ENCODE assay signal across 25 cellular contexts in genomic region chr6:28239636-28240035, GRCh38. TPM values are rescaled to one million over a fixed set of nuclear protein-coding genes. Genes with fewer than 3 reads are reported as not detected.
DNase-seq lines count a peak whose midpoint lies in the region; ATAC-seq and TF ChIP-seq lines count a peak whose summit lies in the region.
"Had no signal": no experiment of that assay in that cellular context is flagged by ENCODE, and none has a peak within 500 bp of the region (broad histone marks: within the 10 kb centered on the region; RNA-seq: fewer than 3 reads in every experiment).

No MANE protein-coding gene starts in this region.

- intact Hi-C loops in posterior vena cava (cut with DNase I), result no loop called here

- H3K4me3 ChIP-seq in GM12865 (ENCODE audit: low read depth, low read length), result no peak overlapping the region
- H3K4me3 ChIP-seq: GM23248, SJCRH30 had no signal

- ATAC-seq in GM18907 (IDR thresholded peaks at IDR 0.05; ENCODE audit: unreplicated experiment) (peak; percentile 69), GM21515 (IDR thresholded peaks at IDR 0.05; ENCODE audit: unreplicated experiment) (peak; percentile 55), HG03196 (IDR thresholded peaks at IDR 0.05; ENCODE audit: unreplicated experiment) (peak; percentile 67), GM21737 (IDR thresholded peaks at IDR 0.05; ENCODE audit: unreplicated experiment) (no peak)
- ATAC-seq: PC-3, Right ventricle myocardium inferior, SK-N-SH treated with all-trans-retinoic acid at 6 μM for 48 hours had no signal

- DNase-seq in GM12865 (ENCODE audit: low read depth), result peak; percentile 45
- DNase-seq in posterior vena cava (ENCODE audit: low spot score), result no peak
- DNase-seq in nucleus accumbens (lab: John Stamatoyannopoulos, UW), result no peak
- no peak for DNase-seq in RKO (ENCODE audit: low spot score)
- DNase-seq: CD8-positive, alpha-beta memory T cell; DMS79 treated with DMSO at 0.1 percent for 48 hours; GF-D8; GM23248; H7; NCI-H1048; NCI-H1417; NCI-H187; NCI-H2107; NCI-H524 treated with DMSO at 0.1 percent for 48 hours; NCI-H774; PC-3; SJCRH30; T-helper 2 cell had no signal

- TF ChIP-seq CTCF in GM12865 (IDR thresholded peaks at IDR 0.05; ENCODE audit: insufficient read depth, low read depth, low read length, missing control alignments), result no peak

RNA-seq across cellular contexts. Expression of gene ZKSCAN4, which starts 12.4 kb away (rescaled TPM):
- 1 to 10 TPM; 3.1 to 5.6 TPM for total RNA-seq in posterior vena cava

RNA-seq across cellular contexts. Expression of gene ZSCAN9, which starts 14.6 kb away (rescaled TPM):
- total RNA-seq in posterior vena cava, result 10 to 100 TPM in 1 of 2 donors, 1 to 10 TPM in 1; 9.2 to 10.4 TPM

RNA-seq across cellular contexts. Expression of gene NKAPL, which starts 19.5 kb away (rescaled TPM):
- 1 to 10 TPM; 2.7 to 2.8 TPM for total RNA-seq in posterior vena cava
- total RNA-seq: H7, PC-3, RPMI7951, SJCRH30 had no signal

RNA-seq across cellular contexts. Expression of gene ZSCAN26, which starts 27.3 kb away (rescaled TPM):
- 10 to 100 TPM; 15.8 to 18.8 TPM for total RNA-seq in posterior vena cava

RNA-seq across cellular contexts. Expression of gene PGBD1, which starts 41.7 kb away (rescaled TPM):
- 1 to 10 TPM; 6.0 to 6.4 TPM for total RNA-seq in posterior vena cava
